13 cellular contexts compared by ENCODE assay signal in the genomic region with DNA sequence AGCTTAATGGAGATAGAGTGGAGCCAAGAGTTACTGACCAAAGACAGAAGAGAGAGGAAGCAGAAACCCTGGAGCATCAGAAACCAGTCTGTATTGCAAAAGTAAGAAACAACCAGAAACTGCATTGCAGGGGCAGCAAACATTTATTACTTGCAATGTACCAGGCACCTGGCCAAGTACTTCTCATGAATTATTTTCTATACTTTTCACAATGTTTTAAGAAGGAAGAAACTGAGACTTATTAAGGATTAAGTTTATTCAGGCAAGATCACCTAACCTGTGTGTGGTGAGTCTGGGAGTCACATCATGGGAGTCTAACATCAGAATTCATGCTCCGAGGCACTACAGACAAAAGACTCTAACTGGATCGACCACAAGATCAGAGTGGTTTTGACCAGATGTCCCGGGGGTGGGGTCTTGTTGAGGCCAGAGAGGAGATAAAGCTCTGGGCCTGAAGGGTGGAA. TPM values are rescaled to one million over a fixed set of nuclear protein-coding genes. Genes with fewer than 3 reads are reported as not detected.
DNase-seq lines count a peak whose midpoint lies in the region; ATAC-seq, FAIRE-seq and TF ChIP-seq lines count a peak whose summit lies in the region.
"Had no signal": no experiment of that assay in that cellular context is flagged by ENCODE, and none has a peak within 500 bp of the region (broad histone marks: within the 10 kb centered on the region; RNA-seq: fewer than 3 reads in every experiment).

No MANE protein-coding gene starts in this region.

- no peaks in the 10 kb centered on the region for H3K9me3 ChIP-seq in H1 (ENCODE audit: insufficient read depth in 2 of 2, low read depth in 1 of 2, low read length in 1 of 2)

- H2BK120ac ChIP-seq in H1 (replicated peaks; ENCODE audit: low read depth, low read length) (no peak overlapping the region), mesendoderm (ENCODE audit: low read depth, low read length) (no peak overlapping the region)

- H3K79me2 ChIP-seq in KMS-11 (ENCODE audit: insufficient read depth, low read depth), result no peaks in the 10 kb centered on the region
- H3K79me2 ChIP-seq in H1 (ENCODE audit: control insufficient read depth in 1 of 2, insufficient read depth in 2 of 2, low read length in 2 of 2), result no peaks in the 10 kb centered on the region
- no peaks in the 10 kb centered on the region for H3K79me2 ChIP-seq in mesendoderm (ENCODE audit: control insufficient read depth, insufficient read depth, low read length)

- ATAC-seq in HG02870 (IDR thresholded peaks at IDR 0.05; ENCODE audit: unreplicated experiment), result no peak
- ATAC-seq in GM21737 (IDR thresholded peaks at IDR 0.05; ENCODE audit: unreplicated experiment), result no peak
- ATAC-seq: effector memory CD8-positive, alpha-beta T cell; naive thymus-derived CD4-positive, alpha-beta T cell had no signal

- no peaks in the 10 kb centered on the region for H3K36me3 ChIP-seq in KMS-11 (ENCODE audit: insufficient read depth)
- no peaks in the 10 kb centered on the region for H3K36me3 ChIP-seq in H1 (ENCODE audit: control insufficient read depth in 2 of 4, insufficient read depth in 4 of 4, low read length in 3 of 4)
- no peaks in the 10 kb centered on the region for H3K36me3 ChIP-seq in mesendoderm (ENCODE audit: control insufficient read depth, insufficient read depth, low read length)

- H3K23me2 ChIP-seq in H1 (ENCODE audit: low read depth, low read length), result no peaks in the 10 kb centered on the region

- no peak overlapping the region for H3K23ac ChIP-seq in H1 (ENCODE audit: insufficient read length)
- no peak overlapping the region for H3K23ac ChIP-seq in mesendoderm (ENCODE audit: low read length)

- no peak overlapping the region for H2BK15ac ChIP-seq in H1 (ENCODE audit: low read length)
- no peak overlapping the region for H2BK15ac ChIP-seq in mesendoderm (replicated peaks; ENCODE audit: low read depth)

- H4K8ac ChIP-seq in H1 (ENCODE audit: extremely low read depth, insufficient read depth, low read length) (no peak overlapping the region), mesendoderm (ENCODE audit: low read depth, low read length) (no peak overlapping the region)

- TF ChIP-seq RAD21 in H1 (IDR thresholded peaks at IDR 0.05 in 1 of 2, conservative IDR thresholded peaks at IDR 0.05 in 1 of 2; ENCODE audit: low read depth in 2 of 2, low read length in 2 of 2), result no peak

- peak overlapping the region; percentile 79 for H3K27ac ChIP-seq in KMS-11
- H3K27ac ChIP-seq in H1 (ENCODE audit: low read depth, low read length), result no peak overlapping the region
- no peak overlapping the region for H3K27ac ChIP-seq in mesendoderm (ENCODE audit: low read depth, low read length)

- H2AK5ac ChIP-seq in H1 (ENCODE audit: low read depth, low read length), result no peak overlapping the region
- no peak overlapping the region for H2AK5ac ChIP-seq in mesendoderm (ENCODE audit: low read length)

- H2AFZ ChIP-seq in KMS-11 (ENCODE audit: low read depth) (peak overlapping the region; percentile 45), H1 (ENCODE audit: low read length) (no peak overlapping the region)

- H3K79me1 ChIP-seq in H1 (ENCODE audit: low read depth, low read length) (no peaks in the 10 kb centered on the region), mesendoderm (ENCODE audit: low read length) (no peaks in the 10 kb centered on the region)

- no peak overlapping the region for H2BK5ac ChIP-seq in H1 (ENCODE audit: low read depth, low read length)
- H2BK5ac ChIP-seq in mesendoderm (ENCODE audit: low read length), result no peak overlapping the region

- peak overlapping the region; percentile 56 for H3K4me2 ChIP-seq in KMS-11
- H3K4me2 ChIP-seq in H1 (ENCODE audit: insufficient read depth in 1 of 2, low read depth in 2 of 2, low read length in 2 of 2), result no peak overlapping the region
- H3K4me2 ChIP-seq in mesendoderm (ENCODE audit: low read length), result no peak overlapping the region

- H3K4me3 ChIP-seq in AG10803 (ENCODE audit: low read length), result no peak overlapping the region
- H3K4me3 ChIP-seq in KMS-11 (IDR thresholded peaks at IDR 0.05; ENCODE audit: insufficient read depth, low read depth, low read length), result no peak overlapping the region
- H3K4me3 ChIP-seq in H1 (ENCODE audit: extremely low read depth in 1 of 4, insufficient read depth in 2 of 4, low read depth in 3 of 4, low read length in 4 of 4), result no peak overlapping the region
- no peak overlapping the region for H3K4me3 ChIP-seq in mesendoderm (ENCODE audit: low read length)

- H3K4ac ChIP-seq in H1 (replicated peaks; ENCODE audit: insufficient read length, low read depth, low read length) (no peak overlapping the region), mesendoderm (ENCODE audit: low read depth, low read length) (peak overlapping the region; percentile 62)

- POLR2A ChIA-PET in H1 (lab: Charles Lee; ENCODE audit: partially characterized antibody), result no interaction called here

- H3K27me3 ChIP-seq in KMS-11 (ENCODE audit: insufficient read depth, low read depth) (no peaks in the 10 kb centered on the region), H1 (replicated peaks in 1 of 4; ENCODE audit: control insufficient read depth in 3 of 4, extremely low read depth in 1 of 4, insufficient read depth in 3 of 4, low read length in 3 of 4) (no peaks in the 10 kb centered on the region; a peak in 1 of 7 replicates), mesendoderm (ENCODE audit: insufficient read depth, low read length, poor library complexity) (no peaks in the 10 kb centered on the region)

- no peak for TF ChIP-seq EP300 in H1 (IDR thresholded peaks at IDR 0.05; ENCODE audit: borderline replicate concordance in 1 of 2, low read depth in 2 of 2, low read length in 2 of 2)

- CTCF ChIA-PET in H1 (lab: Charles Lee; ENCODE audit: partially characterized antibody), result interaction anchor here (0.7 to 1.5 kb wide), 3 partner anchors 11 to 60 kb away, joined by 3 to 5 read pairs (median 5); no protein-coding TSS in a partner anchor

- no peak overlapping the region for H3K14ac ChIP-seq in H1 (ENCODE audit: insufficient read length)

- TF ChIP-seq CTCF in AG10803 (conservative IDR thresholded peaks at IDR 0.05; ENCODE audit: low read length) (no peak), KMS-11 (conservative IDR thresholded peaks at IDR 0.05; ENCODE audit: low read depth, low read length) (no peak), H1 (IDR thresholded peaks at IDR 0.05; ENCODE audit: control extremely low read depth in 1 of 3, insufficient read depth in 1 of 3, low read depth in 1 of 3, low read length in 3 of 3) (no peak)

- H3K56ac ChIP-seq in H1 (replicated peaks; ENCODE audit: insufficient read length, low read depth, low read length), result no peak overlapping the region
- H3K56ac ChIP-seq in mesendoderm (ENCODE audit: low read length), result no peak overlapping the region

- H4K20me1 ChIP-seq in KMS-11 (ENCODE audit: insufficient read depth), result no peaks in the 10 kb centered on the region
- H4K20me1 ChIP-seq in H1 (replicated peaks in 1 of 2; ENCODE audit: control insufficient read depth in 1 of 2, insufficient read depth in 2 of 2, low read length in 2 of 2), result no peaks in the 10 kb centered on the region

- H4K5ac ChIP-seq in H1 (ENCODE audit: insufficient read length, low read depth, low read length), result no peak overlapping the region
- no peak overlapping the region for H4K5ac ChIP-seq in mesendoderm (ENCODE audit: low read length)

- FAIRE-seq in H1 (lab: Jason Lieb, UNC), result no peak

- H3K4me1 ChIP-seq in KMS-11 (ENCODE audit: low read depth, poor library complexity, severe bottlenecking) (peaks cover 28% of the 10 kb centered on the region), H1 (replicated peaks in 1 of 4; ENCODE audit: control insufficient read depth in 3 of 4, insufficient read depth in 4 of 4, low read length in 3 of 4) (peaks cover 0 to 5% (median 4%) of the 10 kb centered on the region in 4 experiments; a peak in 3 of 7 replicates), mesendoderm (ENCODE audit: control insufficient read depth, low read depth, low read length) (no peaks in the 10 kb centered on the region)

- H2BK20ac ChIP-seq in H1 (ENCODE audit: low read length), result no peak overlapping the region

- H3K9ac ChIP-seq in KMS-11 (peak overlapping the region; percentile 27; the same call in 1 of the 2 replicates), H1 (replicated peaks in 1 of 4; ENCODE audit: extremely low read depth in 1 of 4, low read depth in 3 of 4, low read length in 3 of 4) (no peak overlapping the region), mesendoderm (ENCODE audit: low read length) (no peak overlapping the region)

- H3K18ac ChIP-seq in H1 (ENCODE audit: extremely low read depth, low read length) (0 out of 2 replicates have a peak overlapping the region, but pooled peaks have one; percentile 24), mesendoderm (ENCODE audit: low read length) (no peak overlapping the region)

- H2BK12ac ChIP-seq in H1 (ENCODE audit: low read depth, low read length), result no peak overlapping the region; the same call in 1 of the 2 replicates

- DNase-seq in AG10803 (ENCODE audit: low read depth) (peak; percentile 70), H1 (ENCODE audit: low read depth in 1 of 2, low spot score in 2 of 2) (no peak), mesendoderm (no peak), GF-D8 (lab: John Stamatoyannopoulos, UW) (no peak), midbrain (lab: John Stamatoyannopoulos, UW) (no peak)
- DNase-seq: activated B cell treated with CpG ODN at 0.5 μM for 24 hours; activated CD8-positive, alpha-beta memory T cell treated with anti-CD3 and anti-CD28 coated beads, Interleukin-2, amount 50 U/mL, for 48 hours; effector memory CD8-positive, alpha-beta T cell; naive thymus-derived CD4-positive, alpha-beta T cell; NCI-H1436 had no signal

- WGBS in H1 (ENCODE audit: extremely low coverage in 1 of 2, insufficient coverage in 1 of 2, insufficient read length in 1 of 2, insufficient replicate concordance in 2 of 2, low coverage in 1 of 2, low lambda C conversion rate in 2 of 2, missing lambda C conversion rate in 1 of 2), 2 experiments, result 94% methylated on average over 3 of the region's 3 CpGs; no CpG with 5 or more reads in 1 of the 2 experiments
- no CpG with 5 or more reads among the region's 3 CpGs for WGBS in mesendoderm (ENCODE audit: extremely low coverage, insufficient coverage, low lambda C conversion rate)

- no peak for TF ChIP-seq POLR2A in H1 (IDR thresholded peaks at IDR 0.05; ENCODE audit: control extremely low read depth in 1 of 2, low read depth in 2 of 2, low read length in 2 of 2)

- H4K91ac ChIP-seq in H1 (replicated peaks; ENCODE audit: insufficient read length, low read length), result no peak overlapping the region

RNA-seq across cellular contexts. Expression of a gene that starts 47.4 kb away (rescaled TPM):
- 0.50 and 0.57 TPM in 2 replicates for total RNA-seq in H1 (2021; fragmentation: NEBNext Ultra II Directional; extraction: Animal tissue kit (Norgen Biotek cat#: 25700))
- polyA plus RNA-seq in H1 (2011; rRNA removed), result 0.95 and 1.8 TPM in 2 replicates
- polyA plus RNA-seq in H1 (2011; cell fraction: cytosol; rRNA removed), result 1.5 TPM
- polyA plus RNA-seq in H1 (2011; cell fraction: nucleus; rRNA removed), result 1.4 TPM
- 1.1 to 1.4 TPM (median 1.2 TPM) in 4 replicates for polyA plus RNA-seq in H1 (2012, experiment 1 of 2)
- 0.22 TPM for polyA plus RNA-seq in H1 (2012, experiment 2 of 2)
- polyA plus RNA-seq in H1 (2013, experiment 1 of 2), result 0.20 TPM
- 0.15 TPM for polyA plus RNA-seq in H1 (2013, experiment 2 of 2)
- 2.2 and 3.3 TPM in 2 replicates for polyA minus RNA-seq in H1 (2011; rRNA and poly(A)+ RNA removed)
- 2.3 TPM for polyA minus RNA-seq in H1 (2011; cell fraction: cytosol; rRNA and poly(A)+ RNA removed)
- 1.1 TPM for polyA minus RNA-seq in H1 (2011; cell fraction: nucleus; rRNA and poly(A)+ RNA removed)
- polyA plus RNA-seq in mesendoderm (2013, experiment 1 of 2), result 1.5 TPM
- 1.5 TPM for polyA plus RNA-seq in mesendoderm (2013, experiment 2 of 2)
- total RNA-seq: activated B cell treated with CpG ODN at 0.5 μM for 24 hours had no signal
- polyA plus RNA-seq: naive thymus-derived CD4-positive, alpha-beta T cell had no signal
